21 cellular contexts compared by ENCODE assay signal in the genomic region with DNA sequence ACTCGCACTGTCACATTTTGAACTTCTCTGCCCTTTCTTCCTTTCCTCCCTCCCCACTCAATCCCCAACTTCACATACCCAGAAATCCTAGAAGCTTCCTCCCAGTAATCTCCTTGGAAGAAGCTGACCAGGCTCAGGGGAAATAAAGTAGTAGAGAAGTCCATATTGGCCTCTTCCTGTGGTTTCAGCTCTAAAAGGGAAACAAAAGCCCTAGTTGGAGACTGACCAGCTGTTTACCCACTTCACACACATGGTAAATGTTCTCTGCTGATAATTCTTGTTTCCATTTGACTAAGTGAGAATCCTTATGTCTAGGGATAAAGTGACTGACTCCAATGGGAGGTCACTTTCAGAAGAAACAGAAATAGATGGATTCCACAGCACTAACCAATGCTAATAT.
DNase-seq lines count a peak whose midpoint lies in the region; ATAC-seq, FAIRE-seq and TF ChIP-seq lines count a peak whose summit lies in the region.
"Had no signal": no experiment of that assay in that cellular context is flagged by ENCODE, and none has a peak within 500 bp of the region (broad histone marks: within the 10 kb centered on the region; RNA-seq: fewer than 3 reads in every experiment).

No MANE protein-coding gene starts in this region.

- H3K36me3 ChIP-seq in HepG2 (replicated peaks in 1 of 2; ENCODE audit: control insufficient read depth in 1 of 2, insufficient read depth in 2 of 2, low read length in 2 of 2) (no peaks in the 10 kb centered on the region), smooth muscle cell (ENCODE audit: low read depth) (no peaks in the 10 kb centered on the region), brain microvascular endothelial cell (replicated peaks) (no peaks in the 10 kb centered on the region), A673 (ENCODE audit: insufficient read depth, low read length, poor library complexity, severe bottlenecking) (no peaks in the 10 kb centered on the region)
- H3K36me3 ChIP-seq: BE2C, right lobe of liver, tibial nerve had no signal

- no peak for ATAC-seq in HepG2
- ATAC-seq: activated CD8-positive, alpha-beta memory T cell treated with anti-CD3 and anti-CD28 coated beads, Interleukin-2, amount 10 ng/mL, durations not matched to agents 7 days and 5 days; effector memory CD8-positive, alpha-beta T cell had no signal

- H3K4me1 ChIP-seq in HepG2 (ENCODE audit: insufficient read depth, low read length) (peaks cover 35% of the 10 kb centered on the region), smooth muscle cell (ENCODE audit: low read depth) (peaks cover 3% of the 10 kb centered on the region), A673 (ENCODE audit: insufficient read depth, low read length, poor library complexity, severe bottlenecking) (peaks cover 4% of the 10 kb centered on the region)
- H3K4me1 ChIP-seq: BE2C, right lobe of liver, tibial nerve had no signal

- no peaks in the 10 kb centered on the region for H3K79me2 ChIP-seq in HepG2 (ENCODE audit: insufficient read depth, low read length)
- no peaks in the 10 kb centered on the region for H3K79me2 ChIP-seq in smooth muscle cell (ENCODE audit: low read depth)

- no peaks in the 10 kb centered on the region for H3K9me3 ChIP-seq in HepG2 (ENCODE audit: low read length)
- no peaks in the 10 kb centered on the region for H3K9me3 ChIP-seq in smooth muscle cell (replicated peaks; ENCODE audit: low read depth)
- H3K9me3 ChIP-seq in A673 (ENCODE audit: low read depth, low read length, poor library complexity, severe bottlenecking) = no peaks in the 10 kb centered on the region
- H3K9me3 ChIP-seq: BE2C, right lobe of liver, tibial nerve had no signal

- POLR2A ChIA-PET in HepG2 (lab: Yijun Ruan, JAX) = interaction anchor here (1.1 to 1.6 kb wide), 3 partner anchors 10 to 74 kb away, joined by 4 read pairs; no protein-coding TSS in a partner anchor
- POLR2A ChIA-PET in A673 (lab: Charles Lee; ENCODE audit: low non-redundant PET) = no interaction called here

- BruUV-seq in HepG2 (replicated peaks; lab: Mats Ljungman, UMichigan) (no TSS peak), A673 (replicated peaks; lab: Mats Ljungman, UMichigan) (no TSS peak)

- CTCF ChIA-PET in HepG2 (lab: Yijun Ruan, JAX; ENCODE audit: low intra/inter-chr PET ratio, low total read pairs) = no interaction called here
- CTCF ChIA-PET in A673 (lab: Charles Lee) = no interaction called here

- H4K20me1 ChIP-seq in HepG2 (ENCODE audit: insufficient read depth, low read length) = no peaks in the 10 kb centered on the region
- no peaks in the 10 kb centered on the region for H4K20me1 ChIP-seq in smooth muscle cell (ENCODE audit: low read depth)

- no peak for TF ChIP-seq POLR2A in HepG2 (IDR thresholded peaks at IDR 0.05; ENCODE audit: insufficient read depth in 1 of 2, low read depth in 2 of 2, low read length in 2 of 2)

- no peak for TF ChIP-seq CTCF in HepG2 (CRISPR knock-in tag; IDR thresholded peaks at IDR 0.05)
- TF ChIP-seq CTCF in smooth muscle cell (IDR thresholded peaks at IDR 0.05; ENCODE audit: borderline replicate concordance, insufficient read depth, poor library complexity, severe bottlenecking) = no peak
- TF ChIP-seq CTCF in brain microvascular endothelial cell (IDR thresholded peaks at IDR 0.05; ENCODE audit: low read depth, low read length, missing control alignments) = no peak
- TF ChIP-seq CTCF in A673 (conservative IDR thresholded peaks at IDR 0.05; ENCODE audit: low read depth, low read length) = no peak

- WGBS in HepG2 (ENCODE audit: low lambda C conversion rate) = 59% methylated on average over 1 of the region's 1 CpG
- WGBS in smooth muscle cell (ENCODE audit: low lambda C conversion rate) = 69% methylated on average over 1 of the region's 1 CpG

- H3K4me2 ChIP-seq in HepG2 (ENCODE audit: low read depth, low read length) (peak overlapping the region; percentile 58; the same call in 1 of the 2 replicates), smooth muscle cell (peak overlapping the region; percentile 3)

- H2AFZ ChIP-seq in HepG2 (ENCODE audit: low read length) (no peak overlapping the region), smooth muscle cell (ENCODE audit: low read depth) (peak overlapping the region; percentile 78)

- DNase-seq in DMS153 treated with DMSO at 0.1 percent for 48 hours (lab: John Stamatoyannopoulos, UW; ENCODE audit: unreplicated experiment) = peak; percentile 29
- DNase-seq in OCI-M1 (lab: John Stamatoyannopoulos, UW) = peak; percentile 12
- DNase-seq in HepG2 (ENCODE audit: low spot score) = no peak
- DNase-seq in smooth muscle cell (lab: John Stamatoyannopoulos, UW; ENCODE audit: unreplicated experiment) = no peak
- no peak for DNase-seq in brain microvascular endothelial cell
- DNase-seq in activated naive CD4-positive, alpha-beta T cell treated with anti-CD3 and anti-CD28 coated beads, Interleukin-2, amount 50 U/mL, for 16 hours = no peak
- DNase-seq in A673 (ENCODE audit: low spot score) = no peak
- DNase-seq: activated CD4-positive, alpha-beta T cell treated with anti-CD3 and anti-CD28 coated beads for 48 hours; activated CD8-positive, alpha-beta memory T cell treated with anti-CD3 and anti-CD28 coated beads, Interleukin-2, amount 10 ng/mL, durations not matched to agents 7 days and 5 days; activated naive CD8-positive, alpha-beta T cell treated with anti-CD3 and anti-CD28 coated beads for 36 hours; BE2C; effector memory CD8-positive, alpha-beta T cell; Karpas-422; NCI-H1930; NCI-H345; right lobe of liver; stimulated activated naive CD4-positive, alpha-beta T cell treated with Interleukin-2 at 50 U/mL for 16 hours had no signal

- TF ChIP-seq RAD21 in HepG2 (CRISPR knock-in tag; IDR thresholded peaks at IDR 0.05) = no peak

- H3K27ac ChIP-seq in HepG2 (ENCODE audit: extremely low read length, insufficient read depth, low read length) (no peak overlapping the region), smooth muscle cell (ENCODE audit: low read depth) (no peak overlapping the region), brain microvascular endothelial cell (no peak overlapping the region), A673 (ENCODE audit: low read depth, low read length, poor library complexity, severe bottlenecking) (no peak overlapping the region)
- H3K27ac ChIP-seq: right lobe of liver, RWPE1, tibial nerve had no signal

- no peak for FAIRE-seq in HepG2 (lab: Jason Lieb, UNC)
- FAIRE-seq: colon, TTC549 had no signal

- H3F3A ChIP-seq in smooth muscle cell (ENCODE audit: low read depth) = peaks cover 4% of the 10 kb centered on the region

- intact Hi-C loops in HepG2 (cut with micrococcal nuclease; ENCODE audit: unreplicated experiment) = loop anchor here (10.0 kb wide), 1 partner anchor 197 kb away; a partner anchor contains a TSS
- intact Hi-C loops in A673 (cut with micrococcal nuclease; ENCODE audit: unreplicated experiment) = no loop called here

- in situ Hi-C loops in HepG2 (cut with HindIII; ENCODE audit: extremely low pct_ligation_motif_present, low pct_unique_long_range_greater_than_20kb) (no loop called here), brain microvascular endothelial cell (cut with HindIII; ENCODE audit: low pct_ligation_motif_present, low sequenced_read_pairs) (no loop called here)

- H3K4me3 ChIP-seq in HepG2 (replicated peaks in 1 of 3; ENCODE audit: insufficient read depth in 1 of 3, low read depth in 2 of 3, low read length in 3 of 3) = no peak overlapping the region
- H3K4me3 ChIP-seq in smooth muscle cell = no peak overlapping the region
- no peak overlapping the region for H3K4me3 ChIP-seq in brain microvascular endothelial cell (ENCODE audit: low read depth, low read length)
- no peak overlapping the region for H3K4me3 ChIP-seq in A673 (ENCODE audit: low read depth, low read length, poor library complexity, severe bottlenecking)
- H3K4me3 ChIP-seq: right lobe of liver, tibial nerve had no signal

- no peak for TF ChIP-seq EP300 in HepG2 (IDR thresholded peaks at IDR 0.05; ENCODE audit: low read depth in 2 of 2, low read length in 2 of 2)
- no peak for TF ChIP-seq EP300 in HepG2 (CRISPR knock-in tag; IDR thresholded peaks at IDR 0.05; ENCODE audit: borderline replicate concordance)

- H3K9ac ChIP-seq in HepG2 (ENCODE audit: insufficient read depth, low read depth, low read length) (no peak overlapping the region), smooth muscle cell (ENCODE audit: low read depth) (no peak overlapping the region)

- no peaks in the 10 kb centered on the region; a peak in 1 of 5 replicates for H3K27me3 ChIP-seq in HepG2 (ENCODE audit: control insufficient read depth in 1 of 2, insufficient read depth in 2 of 2, low read length in 2 of 2)
- H3K27me3 ChIP-seq in smooth muscle cell (ENCODE audit: low read depth) = no peaks in the 10 kb centered on the region
- H3K27me3 ChIP-seq in brain microvascular endothelial cell (replicated peaks) = no peaks in the 10 kb centered on the region
- no peaks in the 10 kb centered on the region for H3K27me3 ChIP-seq in A673 (replicated peaks; ENCODE audit: insufficient read depth, low read depth, low read length, poor library complexity)
- H3K27me3 ChIP-seq: BE2C, right lobe of liver, tibial nerve had no signal

TF ChIP-seq in HepG2, 621 proteins besides CTCF, POLR2A, EP300 and RAD21 (continues in another document):
- TF ChIP-seq PCBP1 (IDR thresholded peaks at IDR 0.05; ENCODE audit: borderline replicate concordance, low read depth, low read length) (no peak), SRSF9 (IDR thresholded peaks at IDR 0.05; ENCODE audit: borderline replicate concordance, insufficient read depth, low read depth, low read length, poor library complexity, severe bottlenecking) (no peak), MEF2D (CRISPR knock-in tag; IDR thresholded peaks at IDR 0.05) (no peak), EZH2 (conservative IDR thresholded peaks at IDR 0.05; ENCODE audit: low read depth, low read length) (no peak), ZNF225 (CRISPR knock-in tag; IDR thresholded peaks at IDR 0.05) (no peak), ZKSCAN1 (IDR thresholded peaks at IDR 0.05; ENCODE audit: low read length) (no peak)
- TF ChIP-seq, protein P1, sequence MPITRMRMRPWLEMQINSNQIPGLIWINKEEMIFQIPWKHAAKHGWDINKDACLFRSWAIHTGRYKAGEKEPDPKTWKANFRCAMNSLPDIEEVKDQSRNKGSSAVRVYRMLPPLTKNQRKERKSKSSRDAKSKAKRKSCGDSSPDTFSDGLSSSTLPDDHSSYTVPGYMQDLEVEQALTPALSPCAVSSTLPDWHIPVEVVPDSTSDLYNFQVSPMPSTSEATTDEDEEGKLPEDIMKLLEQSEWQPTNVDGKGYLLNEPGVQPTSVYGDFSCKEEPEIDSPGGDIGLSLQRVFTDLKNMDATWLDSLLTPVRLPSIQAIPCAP (CRISPR knock-in tag; IDR thresholded peaks at IDR 0.05; ENCODE audit: low read depth) = no peak

Comparison
In these comparisons a context has a peak if more than half of its experiments do, and no peak if none do; other contexts are left out.
1. DNase-seq: peak in DMS153 treated with DMSO at 0.1 percent for 48 hours (single experiment) and OCI-M1 (single experiment); none in HepG2 (single experiment), smooth muscle cell (single experiment), brain microvascular endothelial cell (single experiment), activated naive CD4-positive, alpha-beta T cell treated with anti-CD3 and anti-CD28 coated beads, Interleukin-2, amount 50 U/mL, for 16 hours (single experiment) and A673 (single experiment).